ENCODE assay signal across 12 cellular contexts in genomic region chr18:74040008-74040407, GRCh38.
"Had no signal": no experiment of that assay in that cellular context is flagged by ENCODE, and none has a peak within 500 bp of the region (broad histone marks: within the 10 kb centered on the region; RNA-seq: fewer than 3 reads in every experiment).

No MANE protein-coding gene starts in this region.

- H3K9me3 ChIP-seq: Peyer's patch, SJCRH30 had no signal

- H3K4me1 ChIP-seq: Peyer's patch, SJCRH30 had no signal

- ATAC-seq: Right ventricle myocardium inferior had no signal

- H3K4me3 ChIP-seq: PC-9, Peyer's patch, SJCRH30 had no signal

- H3K36me3 ChIP-seq: Peyer's patch, SJCRH30 had no signal

- H3K27me3 ChIP-seq: Peyer's patch, SJCRH30 had no signal

- DNase-seq: KG1, NCI-H1092, NCI-H1417 treated with DMSO at 0.1 percent for 48 hours, NCI-H1694 treated with DMSO at 0.1 percent for 48 hours, NCI-H2227 treated with DMSO at 0.1 percent for 48 hours, NCI-H526 treated with DMSO at 0.1 percent for 48 hours, NCI-H748 treated with DMSO at 0.1 percent for 48 hours, SHP77 treated with DMSO at 0.1 percent for 48 hours had no signal
